19 cellular contexts compared by ENCODE assay signal in the genomic region with DNA sequence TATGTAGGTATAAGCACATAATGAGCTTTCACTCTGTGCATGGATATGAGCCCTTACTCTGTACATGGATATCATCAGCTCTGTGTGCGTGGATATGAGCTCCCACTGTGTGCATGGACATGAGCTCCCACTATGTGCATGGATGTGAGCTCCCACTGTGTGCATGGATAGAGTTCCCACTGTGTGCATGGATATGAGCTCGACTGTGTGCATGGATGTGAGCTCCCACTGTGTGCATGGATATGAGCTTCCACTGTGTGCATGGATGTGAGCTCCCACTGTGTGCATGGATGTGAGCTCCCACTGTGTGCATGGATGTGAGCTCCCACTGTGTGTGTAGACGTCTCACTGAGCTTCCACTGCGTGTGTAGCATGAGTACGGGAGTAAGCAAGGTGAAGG.
DNase-seq lines count a peak whose midpoint lies in the region; ATAC-seq, FAIRE-seq and TF ChIP-seq lines count a peak whose summit lies in the region.
"Had no signal": no experiment of that assay in that cellular context is flagged by ENCODE, and none has a peak within 500 bp of the region (broad histone marks: within the 10 kb centered on the region; RNA-seq: fewer than 3 reads in every experiment).

No MANE protein-coding gene starts in this region.

- H3K9me3 Mint-ChIP-seq in activated CD8-positive, alpha-beta memory T cell treated with anti-CD3 and anti-CD28 coated beads, Interleukin-2, amount 10 ng/mL, durations not matched to agents 7 days and 5 days (ENCODE audit: low read depth), result no peaks in the 10 kb centered on the region
- H3K9me3 Mint-ChIP-seq in activated CD4-positive, alpha-beta memory T cell treated with anti-CD3 and anti-CD28 coated beads for 36 hours, result no peaks in the 10 kb centered on the region
- no peaks in the 10 kb centered on the region for H3K9me3 Mint-ChIP-seq in naive thymus-derived CD4-positive, alpha-beta T cell
- H3K9me3 Mint-ChIP-seq: mesothelial cell of epicardium had no signal

- no peaks in the 10 kb centered on the region for H3K36me3 Mint-ChIP-seq in activated CD8-positive, alpha-beta memory T cell treated with anti-CD3 and anti-CD28 coated beads, Interleukin-2, amount 10 ng/mL, durations not matched to agents 7 days and 5 days
- H3K36me3 Mint-ChIP-seq in activated CD4-positive, alpha-beta memory T cell treated with anti-CD3 and anti-CD28 coated beads for 36 hours, result no peaks in the 10 kb centered on the region
- no peaks in the 10 kb centered on the region for H3K36me3 Mint-ChIP-seq in naive thymus-derived CD4-positive, alpha-beta T cell
- H3K36me3 Mint-ChIP-seq: mesothelial cell of epicardium had no signal

- H3K4me1 ChIP-seq in naive thymus-derived CD4-positive, alpha-beta T cell (ENCODE audit: control insufficient read depth in 2 of 2, insufficient read depth in 2 of 2, low read length in 2 of 2), result peaks cover 18% of the 10 kb centered on the region in 2 donors

- no peaks in the 10 kb centered on the region for H3K27me3 ChIP-seq in naive thymus-derived CD4-positive, alpha-beta T cell (ENCODE audit: control insufficient read depth in 2 of 2, insufficient read depth in 2 of 2, low read length in 2 of 2)
- H3K27me3 ChIP-seq: MG63 had no signal

- FAIRE-seq in GM12891 (lab: Jason Lieb, UNC), result peak; percentile 35

- intact Hi-C loops in activated CD4-positive, alpha-beta memory T cell treated with anti-CD3 and anti-CD28 coated beads for 36 hours (cut with micrococcal nuclease), result no loop called here
- intact Hi-C loops in naive thymus-derived CD4-positive, alpha-beta T cell (cut with micrococcal nuclease), result loop anchor here (1.0 to 5.0 kb wide), 2 partner anchors 43 to 175 kb away; partner anchors contain the start of genes ACP1 (in 1 of the 2) and SH3YL1 (in 1 of the 2)

- no peaks in the 10 kb centered on the region for H3K9me3 ChIP-seq in naive thymus-derived CD4-positive, alpha-beta T cell (ENCODE audit: control insufficient read depth in 2 of 3, low read length in 3 of 3)
- H3K9me3 ChIP-seq: MG63, stomach had no signal

- CTCF ChIA-PET in activated CD8-positive, alpha-beta memory T cell treated with anti-CD3 and anti-CD28 coated beads, Interleukin-2, amount 10 ng/mL, durations not matched to agents 7 days and 5 days (lab: Charles Lee), result interaction anchor here (2.0 kb wide), 1 partner anchor 44 kb away, joined by 5 read pairs; no protein-coding TSS in a partner anchor
- CTCF ChIA-PET in activated CD4-positive, alpha-beta memory T cell treated with anti-CD3 and anti-CD28 coated beads for 36 hours (lab: Charles Lee), result no interaction called here
- CTCF ChIA-PET in naive thymus-derived CD4-positive, alpha-beta T cell (lab: Charles Lee), result interaction anchor here (0.6 to 1.0 kb wide), 2 partner anchors 201 to 1125 kb away, joined by 3 to 4 read pairs; no protein-coding TSS in a partner anchor

- H3K27ac ChIP-seq in naive thymus-derived CD4-positive, alpha-beta T cell (ENCODE audit: low read depth, low read length), result peak overlapping the region; percentile 52
- H3K27ac ChIP-seq: epithelial cell of prostate, GM23248 had no signal

- peak overlapping the region; percentile 76 for H3K4me3 Mint-ChIP-seq in activated CD8-positive, alpha-beta memory T cell treated with anti-CD3 and anti-CD28 coated beads, Interleukin-2, amount 10 ng/mL, durations not matched to agents 7 days and 5 days
- H3K4me3 Mint-ChIP-seq in activated CD4-positive, alpha-beta memory T cell treated with anti-CD3 and anti-CD28 coated beads for 36 hours, result peak overlapping the region; percentile 64
- H3K4me3 Mint-ChIP-seq in naive thymus-derived CD4-positive, alpha-beta T cell, result peak overlapping the region; percentile 72 to 93 (median 83)
- H3K4me3 Mint-ChIP-seq: mesothelial cell of epicardium had no signal

- no peak for DNase-seq in activated CD8-positive, alpha-beta memory T cell treated with anti-CD3 and anti-CD28 coated beads, Interleukin-2, amount 10 ng/mL, durations not matched to agents 7 days and 5 days
- DNase-seq in activated CD8-positive, alpha-beta memory T cell treated with anti-CD3 and anti-CD28 coated beads, Interleukin-2, amount 50 U/mL, for 4 hours, result no peak
- no peak for DNase-seq in GM12891 (ENCODE audit: insufficient read length, low spot score)
- no peak for DNase-seq in activated CD4-positive, alpha-beta memory T cell treated with anti-CD3 and anti-CD28 coated beads for 36 hours
- DNase-seq in naive thymus-derived CD4-positive, alpha-beta T cell, result no peak
- DNase-seq in NCI-H524 treated with DMSO at 0.1 percent for 48 hours (lab: John Stamatoyannopoulos, UW), result no peak
- DNase-seq: ACHN; foreskin melanocyte; GM23248; left cardiac atrium; MG63; NCI-H446 treated with DMSO at 0.1 percent for 48 hours; retina; stimulated activated CD4-positive, alpha-beta T cell treated with anti-CD3 and anti-CD28 coated beads, Interleukin-15, amount 100 ng/mL, for 24 hours; stomach had no signal

- H3K27me3 Mint-ChIP-seq in activated CD8-positive, alpha-beta memory T cell treated with anti-CD3 and anti-CD28 coated beads, Interleukin-2, amount 10 ng/mL, durations not matched to agents 7 days and 5 days, result no peaks in the 10 kb centered on the region
- H3K27me3 Mint-ChIP-seq in activated CD4-positive, alpha-beta memory T cell treated with anti-CD3 and anti-CD28 coated beads for 36 hours, result no peaks in the 10 kb centered on the region
- H3K27me3 Mint-ChIP-seq in naive thymus-derived CD4-positive, alpha-beta T cell, result peaks cover 0 to 2% (median 0%) of the 10 kb centered on the region in 5 donors

- H3K36me3 ChIP-seq in naive thymus-derived CD4-positive, alpha-beta T cell (ENCODE audit: control insufficient read depth in 2 of 3, insufficient read depth in 3 of 3, low read length in 3 of 3), result no peaks in the 10 kb centered on the region
- H3K36me3 ChIP-seq: MG63, stomach had no signal

- H3K4me3 ChIP-seq in naive thymus-derived CD4-positive, alpha-beta T cell (ENCODE audit: low read length), result peak overlapping the region; percentile 47
- H3K4me3 ChIP-seq: GM23248, MG63, stomach had no signal

- POLR2A ChIA-PET in activated CD4-positive, alpha-beta memory T cell treated with anti-CD3 and anti-CD28 coated beads for 36 hours (lab: Charles Lee), result interaction anchor here (0.9 kb wide), 1 partner anchor 16 kb away, joined by 3 read pairs; no protein-coding TSS in a partner anchor
- POLR2A ChIA-PET in naive thymus-derived CD4-positive, alpha-beta T cell (lab: Charles Lee), result interaction anchor here (0.6 to 2.5 kb wide), 3 partner anchors 15 to 257 kb away, joined by 3 to 10 read pairs (median 4); no protein-coding TSS in a partner anchor

- peaks cover 31% of the 10 kb centered on the region for H3K4me1 Mint-ChIP-seq in activated CD8-positive, alpha-beta memory T cell treated with anti-CD3 and anti-CD28 coated beads, Interleukin-2, amount 10 ng/mL, durations not matched to agents 7 days and 5 days
- peaks cover 18% of the 10 kb centered on the region for H3K4me1 Mint-ChIP-seq in activated CD4-positive, alpha-beta memory T cell treated with anti-CD3 and anti-CD28 coated beads for 36 hours (ENCODE audit: low read depth)
- peaks cover 14 to 31% (median 24%) of the 10 kb centered on the region in 7 donors for H3K4me1 Mint-ChIP-seq in naive thymus-derived CD4-positive, alpha-beta T cell

- TF ChIP-seq POLR2A in GM12891 (IDR thresholded peaks at IDR 0.05; ENCODE audit: low read depth, low read length), result no peak

- no peak overlapping the region for H3K27ac Mint-ChIP-seq in activated CD8-positive, alpha-beta memory T cell treated with anti-CD3 and anti-CD28 coated beads, Interleukin-2, amount 10 ng/mL, durations not matched to agents 7 days and 5 days
- H3K27ac Mint-ChIP-seq in activated CD4-positive, alpha-beta memory T cell treated with anti-CD3 and anti-CD28 coated beads for 36 hours, result no peak overlapping the region
- H3K27ac Mint-ChIP-seq in naive thymus-derived CD4-positive, alpha-beta T cell, result peak overlapping the region in 8 of 9 donors; percentile 66 to 98 (median 96)
- H3K27ac Mint-ChIP-seq: mesothelial cell of epicardium had no signal

- ATAC-seq in activated CD8-positive, alpha-beta memory T cell treated with anti-CD3 and anti-CD28 coated beads, Interleukin-2, amount 10 ng/mL, durations not matched to agents 7 days and 5 days, result no peak
- ATAC-seq in naive thymus-derived CD4-positive, alpha-beta T cell, result no peak
- ATAC-seq in esophagus mucosa (no peak), HG03457 (IDR thresholded peaks at IDR 0.05; ENCODE audit: unreplicated experiment) (no peak)

TF ChIP-seq in GM12891, 5 proteins besides CTCF, POLR2A, EP300 and RAD21:
- no peak for TF ChIP-seq POLR2AphosphoS5 (IDR thresholded peaks at IDR 0.05; ENCODE audit: low read depth, low read length)
- no peak for TF ChIP-seq SPI1 (IDR thresholded peaks at IDR 0.05; ENCODE audit: low read depth, low read length)
- TF ChIP-seq POU2F2 (IDR thresholded peaks at IDR 0.05; ENCODE audit: low read depth, low read length), result no peak
- TF ChIP-seq PAX5 (IDR thresholded peaks at IDR 0.05; ENCODE audit: insufficient read depth, low read length, severe bottlenecking), result no peak

Comparison
In these comparisons a context has a peak if more than half of its experiments do, and no peak if none do; other contexts are left out.
1. H3K27ac Mint-ChIP-seq: peak in naive thymus-derived CD4-positive, alpha-beta T cell (8 of 9); none in activated CD8-positive, alpha-beta memory T cell treated with anti-CD3 and anti-CD28 coated beads, Interleukin-2, amount 10 ng/mL, durations not matched to agents 7 days and 5 days (single experiment) and activated CD4-positive, alpha-beta memory T cell treated with anti-CD3 and anti-CD28 coated beads for 36 hours (single experiment).
2. Peak in every context shown above with its lines, with median percentiles within 50 percentile points of each other: H3K4me3 Mint-ChIP-seq.